In the genomic region with DNA sequence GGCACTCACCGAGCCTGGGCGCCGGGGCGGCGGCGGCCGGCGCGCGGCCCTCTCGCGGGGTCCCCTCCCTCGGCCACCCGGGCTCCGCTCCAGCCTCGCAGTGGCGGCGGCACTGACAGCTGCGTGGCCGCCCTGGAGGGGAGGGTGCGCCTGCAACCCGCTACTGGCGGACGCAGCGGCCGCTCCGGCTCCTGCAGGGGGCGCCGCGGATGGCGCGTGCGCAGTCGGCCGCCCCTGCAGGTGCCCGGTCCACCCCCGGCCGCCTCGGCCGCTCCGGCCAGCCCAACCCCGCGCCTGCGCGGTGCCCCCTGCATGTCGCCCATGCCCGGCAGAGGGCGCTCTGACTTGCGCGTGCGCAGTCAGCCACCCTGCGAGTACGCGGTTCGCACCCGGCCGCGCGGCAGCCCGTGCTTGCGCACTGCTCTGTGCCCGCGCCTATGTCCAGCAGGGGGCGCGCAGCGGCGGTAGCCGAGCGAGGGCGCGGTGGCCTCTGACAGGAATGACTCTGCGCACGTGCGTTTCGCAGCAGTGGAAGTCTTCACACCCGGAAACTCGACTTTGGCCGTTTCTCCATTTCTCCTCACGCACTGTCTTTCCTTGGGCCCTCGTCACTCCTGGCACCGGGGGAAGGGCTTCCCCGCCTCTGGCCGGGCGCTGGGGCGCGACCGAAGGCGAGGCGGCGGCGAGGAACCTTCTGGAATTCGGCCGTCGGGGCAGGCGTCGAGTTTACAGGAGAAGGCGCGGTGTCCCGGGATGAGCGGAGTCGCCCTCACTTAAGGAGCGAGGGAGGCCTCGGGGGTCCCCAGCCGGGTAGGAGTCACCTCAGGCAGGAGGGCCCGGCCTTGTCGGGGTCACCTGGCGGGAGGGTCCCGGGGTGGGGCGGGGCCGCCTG, we compare ENCODE assay signal across 8 cellular contexts. TPM values are rescaled to one million over a fixed set of nuclear protein-coding genes. Genes with fewer than 3 reads are reported as not detected.
A peak's percentile ranks its signal among the peaks of the same experiment; 100 is the strongest.
DNase-seq lines count a peak whose midpoint lies in the region; ATAC-seq, FAIRE-seq and TF ChIP-seq lines count a peak whose summit lies in the region.

ABCA3 (minus strand) TSS at position 165 of the 892 bp plus-strand sequence. CDS start 14,262 bp downstream, outside the sequence.

- peaks cover 51% of the 10 kb centered on the region for H3K27me3 Mint-ChIP-seq in progenitor cell of endocrine pancreas

- intact Hi-C loops in left cardiac atrium (cut with DNase I), result loop anchor here (2.0 to 5.0 kb wide), 3 partner anchors 81 to 160 kb away; no protein-coding TSS in a partner anchor

- ATAC-seq in HG02798 (IDR thresholded peaks at IDR 0.05; ENCODE audit: poor library complexity, unreplicated experiment) (peak; percentile 87), left cardiac atrium (peak; percentile 94 to 95)

- no peak for TF ChIP-seq POLR2A in GM12891 (IDR thresholded peaks at IDR 0.05; ENCODE audit: low read depth, low read length)

- H3K9me3 Mint-ChIP-seq in progenitor cell of endocrine pancreas (ENCODE audit: low read depth), result no peaks in the 10 kb centered on the region

- no peak within 1 kb of the TSS for H3K27ac Mint-ChIP-seq in progenitor cell of endocrine pancreas

- peak; percentile 99 for TF ChIP-seq CTCF in progenitor cell of endocrine pancreas (IDR thresholded peaks at IDR 0.05; ENCODE audit: unreplicated experiment)

- FAIRE-seq in GM12891 (lab: Jason Lieb, UNC), result peak; percentile 100

- H3K4me3 Mint-ChIP-seq in progenitor cell of endocrine pancreas (ENCODE audit: low read depth), result peak within 1 kb of the TSS; percentile 73

- H3K36me3 Mint-ChIP-seq in progenitor cell of endocrine pancreas (ENCODE audit: insufficient read depth), result no peaks in the 10 kb centered on the region

- peaks cover 3% of the 10 kb centered on the region for H3K4me1 Mint-ChIP-seq in progenitor cell of endocrine pancreas (ENCODE audit: low read depth)

- DNase-seq in GM12891 (ENCODE audit: insufficient read length, low spot score) (peak; percentile 93), NCI-H1417 treated with DMSO at 0.1 percent for 48 hours (lab: John Stamatoyannopoulos, UW) (peak; percentile 91), SW480 (ENCODE audit: low spot score) (peak; percentile 85), amniotic epithelial cell (ENCODE audit: low read depth) (peak; percentile 79), left cardiac atrium (peak; percentile 94), progenitor cell of endocrine pancreas (ENCODE audit: low spot score, unreplicated experiment) (peak; percentile 97), ureter (ENCODE audit: low spot score) (peak; percentile 92)

TF ChIP-seq in GM12891, 5 proteins besides CTCF, POLR2A, EP300 and RAD21:
- 0 out of 2 replicates have a peak, but pooled peaks have one; percentile 11 for TF ChIP-seq POU2F2 (IDR thresholded peaks at IDR 0.05; ENCODE audit: low read depth, low read length)
- peak; percentile 4 for TF ChIP-seq PAX5 (IDR thresholded peaks at IDR 0.05; ENCODE audit: insufficient read depth, low read length, severe bottlenecking)
- no peak for TF ChIP-seq SPI1 (IDR thresholded peaks at IDR 0.05; ENCODE audit: low read depth, low read length)

RNA-seq across cellular contexts. Expression of gene ABCA3, which starts in this region (rescaled TPM):
- polyA plus RNA-seq in GM12891 (2012; ENCODE audit: low read depth, missing spikeins), result 0.58 TPM
- total RNA-seq in left cardiac atrium (10 to 100 TPM in 1 of 2 donors, 1 to 10 TPM in 1; 9.6 to 12.4 TPM), progenitor cell of endocrine pancreas (6.9 and 7.6 TPM in 2 replicates), ureter (10.4 TPM)

Comparison
In these comparisons a context has a peak if more than half of its experiments do, and no peak if none do; other contexts are left out.
1. Peak in every context shown above with its lines: DNase-seq and ATAC-seq.